ENCODE assay signal across 24 cellular contexts in the genomic region with DNA sequence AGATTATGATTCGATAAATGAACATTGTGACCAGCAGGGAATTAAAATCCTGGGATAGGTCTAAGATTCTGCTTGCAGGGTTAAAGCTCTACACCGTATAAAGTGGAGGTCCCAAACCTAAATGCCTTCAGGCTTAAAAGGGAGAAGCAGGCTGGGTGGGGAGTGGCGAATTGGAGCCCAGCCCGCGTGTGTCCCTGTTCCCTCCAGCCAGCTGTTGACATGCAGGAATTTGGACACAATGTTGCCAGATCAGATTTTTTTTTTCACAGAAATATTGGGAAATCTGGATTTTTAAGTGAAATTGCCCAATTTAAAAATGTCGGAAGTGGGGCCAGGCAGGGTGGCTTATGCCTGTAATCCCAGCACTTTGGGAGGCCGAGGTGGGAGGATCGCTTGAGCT.
"Had no signal": no experiment of that assay in that cellular context is flagged by ENCODE, and none has a peak within 500 bp of the region (broad histone marks: within the 10 kb centered on the region; RNA-seq: fewer than 3 reads in every experiment).

No MANE protein-coding gene starts in this region.

- H3K9me3 Mint-ChIP-seq: activated CD4-positive, alpha-beta memory T cell treated with anti-CD3 and anti-CD28 coated beads for 36 hours; activated CD4-positive, alpha-beta T cell treated with anti-CD3 and anti-CD28 coated beads, Interleukin-2, amount 10 ng/mL, durations not matched to agents 7 days and 5 days; activated naive CD4-positive, alpha-beta T cell treated with anti-CD3 and anti-CD28 coated beads, Interleukin-2, amount 50 U/mL, for 72 hours; activated naive CD8-positive, alpha-beta T cell treated with anti-CD3 and anti-CD28 coated beads, Interleukin-2, amount 50 U/mL, for 24 hours; activated T-cell treated with anti-CD3 and anti-CD28 coated beads, Interleukin-2, amount 50 U/mL, for 4 hours; T-cell had no signal

- FAIRE-seq: TTC549 had no signal

- H3K27ac ChIP-seq: SK-N-MC, VCaP had no signal

- H3K27me3 Mint-ChIP-seq: activated CD4-positive, alpha-beta memory T cell treated with anti-CD3 and anti-CD28 coated beads for 36 hours; activated CD4-positive, alpha-beta T cell treated with anti-CD3 and anti-CD28 coated beads, Interleukin-2, amount 10 ng/mL, durations not matched to agents 7 days and 5 days; activated naive CD8-positive, alpha-beta T cell treated with anti-CD3 and anti-CD28 coated beads, Interleukin-2, amount 50 U/mL, for 24 hours had no signal

- DNase-seq: activated CD4-positive, alpha-beta memory T cell treated with anti-CD3 and anti-CD28 coated beads for 36 hours; activated CD4-positive, alpha-beta T cell treated with anti-CD3 and anti-CD28 coated beads, Interleukin-2, amount 10 ng/mL, durations not matched to agents 7 days and 5 days; activated CD4-positive, CD25-positive, alpha-beta regulatory T cell; activated CD8-positive, alpha-beta memory T cell treated with anti-CD3 and anti-CD28 coated beads for 24 hours; activated effector memory CD4-positive, alpha-beta T cell treated with anti-CD3 and anti-CD28 coated beads, Interleukin-2, amount 50 U/mL, for 16 hours; activated naive CD4-positive, alpha-beta T cell treated with Interleukin-2 at 50 U/mL for 16 hours; activated naive CD8-positive, alpha-beta T cell treated with anti-CD3 and anti-CD28 coated beads, Interleukin-2, amount 50 U/mL, for 24 hours; activated T-cell treated with anti-CD3 and anti-CD28 coated beads, Interleukin-2, amount 50 U/mL, for 4 hours; amniotic stem cell; MM.1S; NCI-H1105 treated with DMSO at 0.1 percent for 48 hours; NCI-H1436 treated with DMSO at 0.1 percent for 48 hours; NCI-H187; NCI-H2081; NCI-H446; NCI-H524; PC-3; T-cell; T-helper 2 cell; T1000 had no signal

- ATAC-seq: activated naive CD4-positive, alpha-beta T cell treated with anti-CD3 and anti-CD28 coated beads, Interleukin-2, amount 50 U/mL, for 72 hours; activated naive CD8-positive, alpha-beta T cell treated with anti-CD3 and anti-CD28 coated beads, Interleukin-2, amount 50 U/mL, for 24 hours; activated T-cell treated with anti-CD3 and anti-CD28 coated beads, Interleukin-2, amount 50 U/mL, for 4 hours; PC-3; T-cell had no signal

- H3K4me3 Mint-ChIP-seq: activated CD4-positive, alpha-beta memory T cell treated with anti-CD3 and anti-CD28 coated beads for 36 hours; activated CD4-positive, alpha-beta T cell treated with anti-CD3 and anti-CD28 coated beads, Interleukin-2, amount 10 ng/mL, durations not matched to agents 7 days and 5 days; activated naive CD8-positive, alpha-beta T cell treated with anti-CD3 and anti-CD28 coated beads, Interleukin-2, amount 50 U/mL, for 24 hours; activated T-cell treated with anti-CD3 and anti-CD28 coated beads, Interleukin-2, amount 50 U/mL, for 4 hours; T-cell had no signal

- H3K27ac Mint-ChIP-seq: activated CD4-positive, alpha-beta memory T cell treated with anti-CD3 and anti-CD28 coated beads for 36 hours; activated CD4-positive, alpha-beta T cell treated with anti-CD3 and anti-CD28 coated beads, Interleukin-2, amount 10 ng/mL, durations not matched to agents 7 days and 5 days; activated naive CD4-positive, alpha-beta T cell treated with anti-CD3 and anti-CD28 coated beads, Interleukin-2, amount 50 U/mL, for 72 hours; activated naive CD8-positive, alpha-beta T cell treated with anti-CD3 and anti-CD28 coated beads, Interleukin-2, amount 50 U/mL, for 24 hours had no signal

- H3K4me3 ChIP-seq: SK-N-MC had no signal

- H3K4me1 Mint-ChIP-seq: activated CD4-positive, alpha-beta T cell treated with anti-CD3 and anti-CD28 coated beads, Interleukin-2, amount 10 ng/mL, durations not matched to agents 7 days and 5 days; activated naive CD8-positive, alpha-beta T cell treated with anti-CD3 and anti-CD28 coated beads, Interleukin-2, amount 50 U/mL, for 24 hours; T-cell had no signal

- H3K36me3 Mint-ChIP-seq: activated naive CD4-positive, alpha-beta T cell treated with anti-CD3 and anti-CD28 coated beads, Interleukin-2, amount 50 U/mL, for 72 hours had no signal
